Comparison of ENCODE assay signal across 9 cellular contexts in genomic region chr14:102775855-102776760, GRCh38. TPM values are rescaled to one million over a fixed set of nuclear protein-coding genes. Genes with fewer than 3 reads are reported as not detected.
DNase-seq lines count a peak whose midpoint lies in the region; ATAC-seq, FAIRE-seq and TF ChIP-seq lines count a peak whose summit lies in the region.
"Had no signal": no experiment of that assay in that cellular context is flagged by ENCODE, and none has a peak within 500 bp of the region (broad histone marks: within the 10 kb centered on the region; RNA-seq: fewer than 3 reads in every experiment).

No MANE protein-coding gene starts in this region.

- peak overlapping the region; percentile 85 for H2AFZ ChIP-seq in keratinocyte (ENCODE audit: control insufficient read depth, low read length)

- H3K9me1 ChIP-seq in keratinocyte (ENCODE audit: control insufficient read depth, extremely low read depth, insufficient read depth, low read length): peaks cover 2% of the 10 kb centered on the region

- H3K4me3 ChIP-seq in Caco-2 (ENCODE audit: low read depth, low read length): peak overlapping the region; percentile 27; the same call in 1 of the 2 replicates
- no peak overlapping the region for H3K4me3 ChIP-seq in keratinocyte (ENCODE audit: control insufficient read depth in 2 of 3, extremely low read depth in 1 of 3, insufficient read depth in 2 of 3, low read depth in 1 of 3, low read length in 3 of 3)
- H3K4me3 ChIP-seq: ovary had no signal

- TF ChIP-seq CTCF in Caco-2 (IDR thresholded peaks at IDR 0.05; ENCODE audit: insufficient read depth in 1 of 2, low read depth in 1 of 2, low read length in 1 of 2, severe bottlenecking in 1 of 2, unreplicated experiment in 1 of 2) (no peak), keratinocyte (optimal IDR thresholded peaks at IDR 0.05 in 1 of 3, IDR thresholded peaks at IDR 0.05 in 1 of 3, conservative IDR thresholded peaks at IDR 0.05 in 1 of 3; ENCODE audit: extremely low read depth in 1 of 3, insufficient read depth in 2 of 3, low read length in 3 of 3) (no peak)

- H3K9me3 ChIP-seq in Caco-2 (no peaks in the 10 kb centered on the region), keratinocyte (ENCODE audit: control insufficient read depth, low read depth, low read length) (no peaks in the 10 kb centered on the region)
- H3K9me3 ChIP-seq: ovary had no signal

- no peak for ATAC-seq in stimulated activated naive CD8-positive, alpha-beta T cell treated with anti-CD3 and anti-CD28 coated beads, Interleukin-15, amount 100 ng/mL, for 72 hours
- ATAC-seq in GM21717 (IDR thresholded peaks at IDR 0.05; ENCODE audit: unreplicated experiment) (no peak), GM19395 (IDR thresholded peaks at IDR 0.05; ENCODE audit: unreplicated experiment) (no peak)

- no peak overlapping the region for H3K9ac ChIP-seq in keratinocyte (ENCODE audit: control insufficient read depth, extremely low read depth, insufficient read depth, low read length)

- H3K36me3 Mint-ChIP-seq in Caco-2 (ENCODE audit: insufficient read depth, unreplicated experiment) (peaks cover 23% of the 10 kb centered on the region), IgD-negative memory B cell (peaks cover 5% of the 10 kb centered on the region)

- intact Hi-C loops in Caco-2 (cut with micrococcal nuclease; ENCODE audit: unreplicated experiment): loop anchor here (2.0 to 10.0 kb wide), 4 partner anchors 79 to 184 kb away; partner anchors contain the start of genes AMN and RCOR1

- H3K27me3 ChIP-seq in Caco-2 (replicated peaks; ENCODE audit: control insufficient read depth, insufficient read depth, low read length): no peaks in the 10 kb centered on the region
- H3K27me3 ChIP-seq in keratinocyte (ENCODE audit: control insufficient read depth, extremely low read depth, insufficient read depth, low read length): no peaks in the 10 kb centered on the region
- H3K27me3 ChIP-seq: ovary had no signal

- H3K9me3 Mint-ChIP-seq in Caco-2 (ENCODE audit: unreplicated experiment) (no peaks in the 10 kb centered on the region), IgD-negative memory B cell (peaks cover 0 to 1% (median 0%) of the 10 kb centered on the region in 3 donors)
- H3K9me3 Mint-ChIP-seq in stimulated activated naive CD8-positive, alpha-beta T cell treated with anti-CD3 and anti-CD28 coated beads, Interleukin-15, amount 100 ng/mL, for 72 hours: no peaks in the 10 kb centered on the region

- CTCF ChIA-PET in Caco-2 (lab: Charles Lee): interaction anchor here (0.7 to 0.9 kb wide), 2 partner anchors 16 to 36 kb away, joined by 3 read pairs; no protein-coding TSS in a partner anchor

- H3K4me1 ChIP-seq in Caco-2: peaks cover 14% of the 10 kb centered on the region
- peaks cover 21% of the 10 kb centered on the region for H3K4me1 ChIP-seq in keratinocyte (ENCODE audit: control insufficient read depth, extremely low read depth, insufficient read depth, low read length)

- H3K27me3 Mint-ChIP-seq in Caco-2 (ENCODE audit: insufficient read depth, unreplicated experiment): no peaks in the 10 kb centered on the region
- peaks cover 2% of the 10 kb centered on the region for H3K27me3 Mint-ChIP-seq in IgD-negative memory B cell
- H3K27me3 Mint-ChIP-seq in stimulated activated naive CD8-positive, alpha-beta T cell treated with anti-CD3 and anti-CD28 coated beads, Interleukin-15, amount 100 ng/mL, for 72 hours: no peaks in the 10 kb centered on the region

- H3K4me3 Mint-ChIP-seq in Caco-2 (ENCODE audit: unreplicated experiment) (peak overlapping the region; percentile 62), IgD-negative memory B cell (peak overlapping the region; percentile 65 to 89 (median 83))
- peak overlapping the region; percentile 70 to 82 for H3K4me3 Mint-ChIP-seq in stimulated activated naive CD8-positive, alpha-beta T cell treated with anti-CD3 and anti-CD28 coated beads, Interleukin-15, amount 100 ng/mL, for 72 hours

- H3K4me1 Mint-ChIP-seq in Caco-2 (ENCODE audit: low read depth, unreplicated experiment): peaks cover 14% of the 10 kb centered on the region
- peaks cover 42 to 57% (median 52%) of the 10 kb centered on the region in 3 donors for H3K4me1 Mint-ChIP-seq in IgD-negative memory B cell
- peaks cover 53% of the 10 kb centered on the region for H3K4me1 Mint-ChIP-seq in stimulated activated naive CD8-positive, alpha-beta T cell treated with anti-CD3 and anti-CD28 coated beads, Interleukin-15, amount 100 ng/mL, for 72 hours

- H3K36me3 ChIP-seq in Caco-2 (ENCODE audit: control insufficient read depth, insufficient read depth, low read length) (no peaks in the 10 kb centered on the region), keratinocyte (ENCODE audit: control insufficient read depth in 2 of 2, extremely low read depth in 1 of 2, insufficient read depth in 2 of 2, low read length in 2 of 2) (no peaks in the 10 kb centered on the region)
- H3K36me3 ChIP-seq: ovary had no signal

- H3K79me2 ChIP-seq in keratinocyte (ENCODE audit: control insufficient read depth, insufficient read depth, low read length): peaks cover 30% of the 10 kb centered on the region

- POLR2A ChIA-PET in Caco-2 (lab: Charles Lee): interaction anchor here (0.6 kb wide), 1 partner anchor 98 kb away, joined by 4 read pairs; no protein-coding TSS in a partner anchor

- DNase-seq in Caco-2 (peak; percentile 12 to 50), keratinocyte (ENCODE audit: low read depth, low spot score) (no peak), NCI-H1048 (lab: John Stamatoyannopoulos, UW) (no peak)
- peak; percentile 24 to 40 for DNase-seq in stimulated activated naive CD8-positive, alpha-beta T cell treated with anti-CD3 and anti-CD28 coated beads, Interleukin-15, amount 100 ng/mL, for 72 hours

- FAIRE-seq in keratinocyte (lab: Jason Lieb, UNC): no peak

- H3K27ac ChIP-seq in angular gyrus (ENCODE audit: low read depth, low read length) (peak overlapping the region; percentile 80), keratinocyte (ENCODE audit: control insufficient read depth, insufficient read depth, low read length) (no peak overlapping the region)

- BruUV-seq in Caco-2 (replicated peaks; lab: Mats Ljungman, UMichigan): no TSS peak

- H4K20me1 ChIP-seq in keratinocyte (ENCODE audit: control insufficient read depth, extremely low read depth, insufficient read depth, low read length): no peaks in the 10 kb centered on the region

- H3K27ac Mint-ChIP-seq in Caco-2 (ENCODE audit: unreplicated experiment) (peak overlapping the region; percentile 11), IgD-negative memory B cell (peak overlapping the region; percentile 93 to 95 (median 95))
- peak overlapping the region; percentile 85 to 97 for H3K27ac Mint-ChIP-seq in stimulated activated naive CD8-positive, alpha-beta T cell treated with anti-CD3 and anti-CD28 coated beads, Interleukin-15, amount 100 ng/mL, for 72 hours

- peak overlapping the region; percentile 16 for H3K4me2 ChIP-seq in keratinocyte (ENCODE audit: control insufficient read depth, extremely low read depth, insufficient read depth, low read depth, low read length)

- dilution Hi-C loops in keratinocyte (cut with MboI; ENCODE audit: extremely low pct_ligation_motif_present, low sequenced_read_pairs): no loop called here

RNA-seq across cellular contexts. Expression of gene TRAF3, which starts 1.1 kb away (rescaled TPM):
- 16.6 and 18.3 TPM in 2 replicates for total RNA-seq in Caco-2 (2022)
- 35.3 TPM for polyA plus RNA-seq in IgD-negative memory B cell
- 11.0 to 20.1 TPM (median 12.5 TPM) in 3 replicates for polyA plus RNA-seq in keratinocyte
- 11.3 TPM for polyA plus RNA-seq in keratinocyte (2011; ENCODE audit: low read depth)
- polyA plus RNA-seq in keratinocyte (2011; cell fraction: cytosol; rRNA removed): 14.0 and 17.4 TPM in 2 replicates
- 18.8 and 22.7 TPM in 2 replicates for polyA plus RNA-seq in keratinocyte (2011; cell fraction: nucleus; rRNA removed)
- polyA plus RNA-seq in keratinocyte (2012; ENCODE audit: low replicate concordance): 5.2 and 16.8 TPM in 2 replicates
- polyA minus RNA-seq in keratinocyte: 21.9 to 45.6 TPM (median 25.2 TPM) in 3 replicates
- 12.5 TPM for polyA minus RNA-seq in keratinocyte (2011; cell fraction: cytosol; rRNA and poly(A)+ RNA removed)
- polyA minus RNA-seq in keratinocyte (2011; cell fraction: nucleus; rRNA and poly(A)+ RNA removed): 11.1 and 14.6 TPM in 2 replicates

Comparison
In these comparisons a context has a peak if more than half of its experiments do, and no peak if none do; other contexts are left out.
1. DNase-seq: peak in Caco-2 (2 of 2) and stimulated activated naive CD8-positive, alpha-beta T cell treated with anti-CD3 and anti-CD28 coated beads, Interleukin-15, amount 100 ng/mL, for 72 hours (2 of 2); none in keratinocyte (single experiment) and NCI-H1048 (single experiment).
2. H3K27ac Mint-ChIP-seq: peak in every context shown above with its lines; median percentile 95 in IgD-negative memory B cell; 91 in stimulated activated naive CD8-positive, alpha-beta T cell treated with anti-CD3 and anti-CD28 coated beads, Interleukin-15, amount 100 ng/mL, for 72 hours; 11 in Caco-2.
3. Peak in every context shown above with its lines, with median percentiles within 50 percentile points of each other: H3K4me3 Mint-ChIP-seq.